In genomic region chr3:119258915-119259314, GRCh38 we compare ENCODE assay signal across 11 cellular contexts. TPM values are rescaled to one million over a fixed set of nuclear protein-coding genes. Genes with fewer than 3 reads are reported as not detected.
DNase-seq lines count a peak whose midpoint lies in the region; ATAC-seq and TF ChIP-seq lines count a peak whose summit lies in the region.
"Had no signal": no experiment of that assay in that cellular context is flagged by ENCODE, and none has a peak within 500 bp of the region (broad histone marks: within the 10 kb centered on the region; RNA-seq: fewer than 3 reads in every experiment).

No MANE protein-coding gene starts in this region.

- intact Hi-C loops in left ventricle myocardium inferior (cut with micrococcal nuclease) (no loop called here), testis (cut with DNase I; ENCODE audit: low total_unique reads) (no loop called here)

- no peak for DNase-seq in left ventricle myocardium inferior
- no peak for DNase-seq in testis
- DNase-seq in NCI-H510A treated with DMSO at 0.1 percent for 48 hours (lab: John Stamatoyannopoulos, UW), result no peak
- no peak for DNase-seq in kidney tubule cell (ENCODE audit: low spot score)
- DNase-seq in NCI-H1417 treated with DMSO at 0.1 percent for 48 hours (lab: John Stamatoyannopoulos, UW), result no peak
- DNase-seq: DND-41; stimulated activated CD4-positive, alpha-beta T cell treated with anti-CD3 and anti-CD28 coated beads, Interleukin-4, amount 100 ng/mL, for 24 hours had no signal

- H3K9me3 ChIP-seq in left ventricle myocardium inferior (replicated peaks) (no peaks in the 10 kb centered on the region), testis (no peaks in the 10 kb centered on the region)

- H3K4me3 ChIP-seq in left ventricle myocardium inferior, result no peak overlapping the region
- no peak overlapping the region for H3K4me3 ChIP-seq in testis

- ATAC-seq in GM18499 (IDR thresholded peaks at IDR 0.05; ENCODE audit: insufficient read depth, unreplicated experiment) (peak; percentile 78), GM21717 (IDR thresholded peaks at IDR 0.05; ENCODE audit: unreplicated experiment) (peak; percentile 92), HG03565 (IDR thresholded peaks at IDR 0.05; ENCODE audit: unreplicated experiment) (peak; percentile 93)

- TF ChIP-seq CTCF in left ventricle myocardium inferior (IDR thresholded peaks at IDR 0.05; ENCODE audit: borderline replicate concordance) (no peak), testis (IDR thresholded peaks at IDR 0.05) (no peak)

- TF ChIP-seq POLR2A in testis (IDR thresholded peaks at IDR 0.05), result no peak

- H3K4me1 ChIP-seq in left ventricle myocardium inferior (peaks cover 14% of the 10 kb centered on the region), testis (no peaks in the 10 kb centered on the region)

- peak overlapping the region; percentile 45 for H3K27ac ChIP-seq in left ventricle myocardium inferior (replicated peaks)
- H3K27ac ChIP-seq in testis, result no peak overlapping the region
- H3K27ac ChIP-seq: VCaP had no signal

- H3K27me3 ChIP-seq in left ventricle myocardium inferior (ENCODE audit: low read depth), result no peaks in the 10 kb centered on the region
- no peaks in the 10 kb centered on the region for H3K27me3 ChIP-seq in testis

- H3K36me3 ChIP-seq in left ventricle myocardium inferior (no peaks in the 10 kb centered on the region), testis (ENCODE audit: low read depth, missing control alignments) (no peaks in the 10 kb centered on the region)

- WGBS in testis, 2 donors, result 64 to 68% methylated on average over 1 of the region's 1 CpG

RNA-seq across cellular contexts. Expression of gene B4GALT4, which starts 18.2 kb away (rescaled TPM):
- 12.7 TPM for total RNA-seq in left ventricle myocardium inferior
- 10 to 100 TPM; 13.5 to 19.4 TPM for total RNA-seq in testis
- polyA plus RNA-seq in testis (ENCODE audit: insufficient read depth, low read depth, low replicate concordance), result 17.7 TPM

RNA-seq across cellular contexts. Expression of gene ARHGAP31, which starts 35.3 kb away (rescaled TPM):
- total RNA-seq in left ventricle myocardium inferior (38.0 TPM), testis (1 to 10 TPM; 5.2 to 5.6 TPM)
- polyA plus RNA-seq in testis (ENCODE audit: insufficient read depth, low read depth, low replicate concordance), result 6.2 TPM
